Comparison of ENCODE assay signal across 16 cellular contexts in the genomic region with DNA sequence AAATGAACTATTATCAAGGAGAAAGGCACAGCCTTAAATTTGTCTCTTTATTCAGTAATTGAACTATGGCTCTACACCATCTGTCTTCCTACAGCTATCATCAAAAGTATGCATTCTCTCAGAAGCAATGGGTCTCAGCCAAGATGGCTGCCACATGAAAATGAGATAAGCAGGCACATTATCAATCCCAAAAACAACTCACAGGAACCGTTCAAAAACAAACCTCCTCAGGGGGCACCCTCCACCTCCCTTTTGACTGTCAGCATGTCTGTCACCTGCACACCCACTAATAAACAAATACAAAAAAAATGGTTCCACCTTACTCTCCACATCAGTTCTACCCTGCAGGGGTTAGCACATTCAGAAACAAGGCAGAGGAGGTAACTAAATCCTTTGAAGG. TPM values are rescaled to one million over a fixed set of nuclear protein-coding genes. Genes with fewer than 3 reads are reported as not detected.
DNase-seq lines count a peak whose midpoint lies in the region; ATAC-seq and TF ChIP-seq lines count a peak whose summit lies in the region.
"Had no signal": no experiment of that assay in that cellular context is flagged by ENCODE, and none has a peak within 500 bp of the region (broad histone marks: within the 10 kb centered on the region; RNA-seq: fewer than 3 reads in every experiment).

No MANE protein-coding gene starts in this region.

- H3K36me3 ChIP-seq in GM23338 (ENCODE audit: insufficient read depth): peaks cover 7% of the 10 kb centered on the region
- no peaks in the 10 kb centered on the region for H3K36me3 ChIP-seq in testis (ENCODE audit: low read depth, missing control alignments)

- H3K4me1 Mint-ChIP-seq in GM23338: peaks cover 40% of the 10 kb centered on the region
- peaks cover 43% of the 10 kb centered on the region for H3K4me1 Mint-ChIP-seq in WTC11

- H3K27ac ChIP-seq in GM23338 (ENCODE audit: low read depth) (no peak overlapping the region), testis (no peak overlapping the region)
- H3K27ac ChIP-seq: PC-9 had no signal

- TF ChIP-seq CTCF in GM23338 (conservative IDR thresholded peaks at IDR 0.05; ENCODE audit: low read depth in 2 of 2) (no peak), WTC11 (IDR thresholded peaks at IDR 0.05) (no peak), fibroblast of the aortic adventitia (IDR thresholded peaks at IDR 0.05; ENCODE audit: insufficient read depth, low read length) (no peak), testis (IDR thresholded peaks at IDR 0.05) (no peak)

- peaks cover 60% of the 10 kb centered on the region for H3K79me2 ChIP-seq in GM23338 (replicated peaks; ENCODE audit: insufficient read depth)

- H3K9me3 ChIP-seq in testis: no peaks in the 10 kb centered on the region

- POLR2A ChIA-PET in WTC11 (lab: Charles Lee): no interaction called here

- H3K9me3 Mint-ChIP-seq in GM23338 (peaks cover 22% of the 10 kb centered on the region; the same call in 2 of the 3 replicates), WTC11 (peaks cover 22% of the 10 kb centered on the region)

- H3K4me3 Mint-ChIP-seq in GM23338 (no peak overlapping the region), WTC11 (no peak overlapping the region)
- H3K4me3 Mint-ChIP-seq: CD4-positive, CD25-positive, alpha-beta regulatory T cell had no signal

- no peaks in the 10 kb centered on the region for H3K27me3 Mint-ChIP-seq in GM23338 (ENCODE audit: insufficient read depth, low read depth, poor library complexity)
- no peaks in the 10 kb centered on the region for H3K27me3 Mint-ChIP-seq in WTC11 (ENCODE audit: low read depth)
- H3K27me3 Mint-ChIP-seq: CD4-positive, CD25-positive, alpha-beta regulatory T cell had no signal

- ATAC-seq in GM23338: no peak
- no peak for ATAC-seq in WTC11

- no peak overlapping the region for H2AFZ ChIP-seq in GM23338
- H2AFZ ChIP-seq: GM23248, PC-9 had no signal

- no peak for TF ChIP-seq POLR2A in testis (IDR thresholded peaks at IDR 0.05)

- DNase-seq in NCI-H748 (lab: John Stamatoyannopoulos, UW; ENCODE audit: unreplicated experiment) (peak; percentile 2), NCI-H748 treated with DMSO at 0.1 percent for 48 hours (lab: John Stamatoyannopoulos, UW) (no peak), GM23338 (ENCODE audit: low spot score) (no peak), WTC11 (ENCODE audit: low spot score) (no peak), fibroblast of the aortic adventitia (ENCODE audit: low read depth) (peak; percentile 26), T-helper 1 cell (no peak), NCI-H526 treated with DMSO at 0.1 percent for 48 hours (lab: John Stamatoyannopoulos, UW) (no peak), testis (no peak)
- DNase-seq: AML-193; Calu3; CD4-positive, CD25-positive, alpha-beta regulatory T cell; KBM-7; NCI-H1694 treated with DMSO at 0.1 percent for 48 hours; NCI-H526; PC-9 had no signal

- no peak overlapping the region for H3K4me2 ChIP-seq in GM23338
- H3K4me2 ChIP-seq: PC-9 had no signal

- no peaks in the 10 kb centered on the region for H4K20me1 ChIP-seq in GM23338 (replicated peaks; ENCODE audit: insufficient read depth)

- H3K36me3 Mint-ChIP-seq in GM23338 (ENCODE audit: low read depth) (peaks cover 51% of the 10 kb centered on the region), WTC11 (peaks cover 43% of the 10 kb centered on the region)

- H3K27me3 ChIP-seq in GM23338 (ENCODE audit: insufficient read depth) (no peaks in the 10 kb centered on the region), testis (no peaks in the 10 kb centered on the region)

- H3K4me3 ChIP-seq in GM23338: no peak overlapping the region
- H3K4me3 ChIP-seq in fibroblast of the aortic adventitia (ENCODE audit: low read depth, low read length): no peak overlapping the region
- H3K4me3 ChIP-seq in testis: no peak overlapping the region
- H3K4me3 ChIP-seq: GM23248, PC-9 had no signal

- CTCF ChIA-PET in WTC11 (lab: Charles Lee): interaction anchor here (0.6 to 2.4 kb wide), 5 partner anchors 12 to 257 kb away, joined by 3 to 6 read pairs (median 3); no protein-coding TSS in a partner anchor

- WGBS in testis, 2 donors: 11 to 49% methylated on average over 1 of the region's 1 CpG

- no peaks in the 10 kb centered on the region for H3K9me2 ChIP-seq in GM23338 (ENCODE audit: insufficient read depth)

- H3K27ac Mint-ChIP-seq in GM23338 (peak overlapping the region; percentile 68), WTC11 (0 out of 2 replicates have a peak overlapping the region, but pooled peaks have one; percentile 77)

- peaks cover 47% of the 10 kb centered on the region for H3K4me1 ChIP-seq in GM23338 (ENCODE audit: insufficient read depth)
- no peaks in the 10 kb centered on the region for H3K4me1 ChIP-seq in testis

- H3F3A ChIP-seq in GM23338 (replicated peaks; ENCODE audit: low read depth): no peaks in the 10 kb centered on the region

- intact Hi-C loops in testis (cut with DNase I; ENCODE audit: low total_unique reads): no loop called here

TF ChIP-seq in GM23338, 12 proteins besides CTCF, POLR2A, EP300 and RAD21 (continues in another document):
- TF ChIP-seq ZNF331 (CRISPR knock-in tag; IDR thresholded peaks at IDR 0.05; ENCODE audit: low read depth): no peak
- no peak for TF ChIP-seq EZH2 (IDR thresholded peaks at IDR 0.05; ENCODE audit: low read depth, unreplicated experiment)

TF ChIP-seq in WTC11, 78 proteins besides CTCF, POLR2A, EP300 and RAD21:
- TF ChIP-seq, protein P1, sequence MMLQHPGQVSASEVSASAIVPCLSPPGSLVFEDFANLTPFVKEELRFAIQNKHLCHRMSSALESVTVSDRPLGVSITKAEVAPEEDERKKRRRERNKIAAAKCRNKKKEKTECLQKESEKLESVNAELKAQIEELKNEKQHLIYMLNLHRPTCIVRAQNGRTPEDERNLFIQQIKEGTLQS (CRISPR knock-in tag; conservative IDR thresholded peaks at IDR 0.05): no peak
- TF ChIP-seq JUN (CRISPR knock-in tag; IDR thresholded peaks at IDR 0.05) (no peak), SP1 (CRISPR knock-in tag; conservative IDR thresholded peaks at IDR 0.05) (no peak)

RNA-seq across cellular contexts. Expression of a gene that starts 23.6 kb away (rescaled TPM):
- total RNA-seq in GM23338 (2014; rRNA removed; shearing (Covaris generic)): 74.0 and 75.1 TPM in 2 replicates
- polyA plus RNA-seq in GM23338 (2016; fragmentation: Nextera tagmentation; extraction: Ambion mirVana) (25.6 and 27.2 TPM in 2 replicates), testis (ENCODE audit: insufficient read depth, low read depth, low replicate concordance) (55.6 TPM)
- total RNA-seq in WTC11 (2021) (66.3 to 71.7 TPM (median 70.0 TPM) in 3 replicates), fibroblast of the aortic adventitia (ENCODE audit: low replicate concordance) (36.2 and 55.7 TPM in 2 replicates), testis (10 to 100 TPM; 90.1 TPM)

RNA-seq across cellular contexts. Expression of a gene that starts 24.0 kb away (rescaled TPM):
- 43.1 and 44.2 TPM in 2 replicates for total RNA-seq in GM23338 (2014; rRNA removed; shearing (Covaris generic))
- polyA plus RNA-seq in GM23338 (2016; fragmentation: Nextera tagmentation; extraction: Ambion mirVana): 13.2 and 14.7 TPM in 2 replicates
- total RNA-seq in WTC11 (2021): 35.6 to 39.2 TPM (median 38.2 TPM) in 3 replicates
- 24.4 and 46.4 TPM in 2 replicates for total RNA-seq in fibroblast of the aortic adventitia (ENCODE audit: low replicate concordance)
- 10 to 100 TPM; 33.8 to 33.9 TPM for total RNA-seq in testis
- 27.3 TPM for polyA plus RNA-seq in testis (ENCODE audit: insufficient read depth, low read depth, low replicate concordance)

RNA-seq across cellular contexts. Expression of a gene that starts 39.5 kb away (rescaled TPM):
- total RNA-seq in GM23338 (2014; rRNA removed; shearing (Covaris generic)): 0.12 and 1.4 TPM in 2 replicates
- 0.34 TPM in 1 of 2 replicates, not detected in the other for polyA plus RNA-seq in GM23338 (2016; fragmentation: Nextera tagmentation; extraction: Ambion mirVana)
- total RNA-seq in WTC11 (2021): 1.5 to 1.7 TPM (median 1.5 TPM) in 3 replicates
- 0.18 and 0.25 TPM in 2 replicates for total RNA-seq in fibroblast of the aortic adventitia (ENCODE audit: low replicate concordance)
- 1 to 10 TPM; 1.9 to 4.0 TPM for total RNA-seq in testis
- polyA plus RNA-seq in testis (ENCODE audit: insufficient read depth, low read depth, low replicate concordance): 1.9 TPM
- total RNA-seq: GM23248 had no signal

Comparison
In these comparisons a context has a peak if more than half of its experiments do, and no peak if none do; other contexts are left out.
1. DNase-seq: peak in NCI-H748 (single experiment) and fibroblast of the aortic adventitia (single experiment); none in NCI-H748 treated with DMSO at 0.1 percent for 48 hours (single experiment), GM23338 (single experiment), WTC11 (single experiment), T-helper 1 cell (0 of 5), NCI-H526 treated with DMSO at 0.1 percent for 48 hours (single experiment) and testis (single experiment).